Comparison of ENCODE assay signal across 11 cellular contexts in the genomic region with DNA sequence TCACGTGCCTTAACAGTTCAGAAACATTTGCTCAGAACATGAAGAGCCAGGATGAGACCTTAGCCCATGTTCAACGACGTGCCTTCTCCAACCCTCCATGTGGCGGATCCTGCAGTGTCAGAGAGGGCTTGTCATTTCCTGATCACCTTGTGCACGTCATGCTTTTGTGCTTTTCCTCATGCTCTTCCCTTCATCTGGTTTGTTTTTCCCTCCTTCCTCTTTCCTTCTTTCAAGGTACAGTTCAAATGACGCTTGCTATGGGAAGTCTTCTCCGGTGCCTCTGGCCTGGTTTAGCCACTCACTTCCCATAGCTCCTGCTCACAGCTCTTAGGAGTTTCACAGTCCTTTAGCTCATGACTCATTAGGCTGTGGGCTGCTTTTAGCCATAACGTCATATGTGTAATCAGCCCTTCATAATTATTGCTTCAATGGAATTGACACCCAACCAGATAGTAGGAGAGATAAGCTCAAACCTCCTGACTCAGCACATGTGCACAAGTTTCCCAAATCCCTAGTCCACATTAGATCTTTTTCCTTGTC.
DNase-seq lines count a peak whose midpoint lies in the region; ATAC-seq and TF ChIP-seq lines count a peak whose summit lies in the region.
"Had no signal": no experiment of that assay in that cellular context is flagged by ENCODE, and none has a peak within 500 bp of the region (broad histone marks: within the 10 kb centered on the region; RNA-seq: fewer than 3 reads in every experiment).

No MANE protein-coding gene starts in this region.

- H3K4me3 ChIP-seq in astrocyte of the cerebellum (ENCODE audit: low read depth, low read length) (no peak overlapping the region), gastroesophageal sphincter (no peak overlapping the region)
- H3K4me3 ChIP-seq: cardiac muscle cell, stomach had no signal

- H3K36me3 ChIP-seq in gastroesophageal sphincter, result no peaks in the 10 kb centered on the region
- H3K36me3 ChIP-seq: cardiac muscle cell, stomach had no signal

- no peaks in the 10 kb centered on the region for H3K27me3 ChIP-seq in gastroesophageal sphincter
- H3K27me3 ChIP-seq: cardiac muscle cell, stomach had no signal

- in situ Hi-C loops in astrocyte of the cerebellum (cut with HindIII; ENCODE audit: low sequenced_read_pairs) (no loop called here), GM13977 (cut with MboI; ENCODE audit: low pct_unique_long_range_greater_than_20kb, low sequenced_read_pairs, unreplicated experiment) (no loop called here)

- no peak overlapping the region for H3K27ac ChIP-seq in gastroesophageal sphincter
- H3K27ac ChIP-seq: cardiac muscle cell, stomach had no signal

- H3K9me3 ChIP-seq in gastroesophageal sphincter, result no peaks in the 10 kb centered on the region
- H3K9me3 ChIP-seq: stomach had no signal

- DNase-seq in DMS53 treated with DMSO at 0.1 percent for 48 hours (lab: John Stamatoyannopoulos, UW; ENCODE audit: unreplicated experiment), result peak; percentile 78
- peak; percentile 96 for DNase-seq in M059J (ENCODE audit: low read depth)
- DNase-seq in astrocyte of the cerebellum (ENCODE audit: low read depth), result peak; percentile 57
- no peak for DNase-seq in left colon
- no peak for DNase-seq in cortex of kidney (lab: John Stamatoyannopoulos, UW)
- no peak for DNase-seq in NCI-H2081 treated with DMSO at 0.1 percent for 48 hours (lab: John Stamatoyannopoulos, UW)
- no peak for DNase-seq in GM13977 (ENCODE audit: low spot score)
- DNase-seq: islet precursor cell, stomach had no signal

- intact Hi-C loops in left colon (cut with DNase I, micrococcal nuclease), result no loop called here

- TF ChIP-seq CTCF in astrocyte of the cerebellum (IDR thresholded peaks at IDR 0.05; ENCODE audit: low read depth, low read length, missing control alignments) (no peak), gastroesophageal sphincter (IDR thresholded peaks at IDR 0.05) (no peak), GM13977 (IDR thresholded peaks at IDR 0.05; ENCODE audit: extremely low read depth, insufficient read depth, missing control alignments) (no peak)

- H3K4me1 ChIP-seq in gastroesophageal sphincter, result no peaks in the 10 kb centered on the region

- 88 to 97% methylated on average over 6 to 8 of the region's 8 CpGs for WGBS in gastroesophageal sphincter (ENCODE audit: low coverage in 1 of 2), 2 donors

- TF ChIP-seq EP300 in gastroesophageal sphincter (IDR thresholded peaks at IDR 0.05), result no peak

- ATAC-seq in left colon, result peak; percentile 72
- ATAC-seq in gastroesophageal sphincter, result no peak

- TF ChIP-seq POLR2A in gastroesophageal sphincter (IDR thresholded peaks at IDR 0.05), result no peak

Comparison
In these comparisons a context has a peak if more than half of its experiments do, and no peak if none do; other contexts are left out.
1. DNase-seq: peak in DMS53 treated with DMSO at 0.1 percent for 48 hours (single experiment), M059J (single experiment) and astrocyte of the cerebellum (single experiment); none in left colon (0 of 2), cortex of kidney (single experiment), NCI-H2081 treated with DMSO at 0.1 percent for 48 hours (single experiment) and GM13977 (single experiment).